14 cellular contexts compared by ENCODE assay signal in the genomic region with DNA sequence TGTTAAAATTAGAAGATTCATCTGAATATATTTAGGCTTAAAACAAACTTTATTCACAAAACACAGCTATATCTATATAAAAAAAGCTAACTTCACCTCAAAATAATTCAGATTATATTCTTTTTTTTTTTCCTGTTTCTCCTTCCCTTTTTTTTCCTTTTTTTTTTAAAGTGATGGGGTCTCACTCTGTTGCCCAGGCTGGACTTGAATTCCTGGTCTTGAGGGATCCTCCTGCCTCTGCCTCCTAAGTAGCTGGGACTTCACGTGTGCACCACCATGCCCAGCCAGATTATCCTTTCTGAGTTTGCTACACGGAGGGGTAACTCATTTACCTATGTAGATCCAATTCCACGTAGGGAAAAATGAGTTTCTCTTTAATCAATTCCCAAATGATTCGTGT.
"Had no signal": no experiment of that assay in that cellular context is flagged by ENCODE, and none has a peak within 500 bp of the region (broad histone marks: within the 10 kb centered on the region; RNA-seq: fewer than 3 reads in every experiment).

No MANE protein-coding gene starts in this region.

- H3K36me3 ChIP-seq: ovary had no signal

- H3K27me3 ChIP-seq: ascending aorta, cardiac muscle cell, gastrocnemius medialis, neural progenitor cell, ovary, stomach had no signal

- DNase-seq: activated CD4-positive, alpha-beta T cell treated with anti-CD3 and anti-CD28 coated beads for 1 hour; activated CD4-positive, alpha-beta T cell treated with anti-CD3 and anti-CD28 coated beads, Interleukin-2, amount 50 U/mL, for 48 hours; activated effector memory CD4-positive, alpha-beta T cell treated with anti-CD3 and anti-CD28 coated beads, Interleukin-2, amount 50 U/mL, for 16 hours; activated T-cell treated with anti-CD3 and anti-CD28 coated beads, Interleukin-2, amount 50 U/mL, for 4 hours; effector CD8-positive, alpha-beta T cell; gastrocnemius medialis; kidney; left ventricle myocardium inferior; ovary; stimulated activated CD4-positive, alpha-beta T cell treated with anti-CD3 and anti-CD28 coated beads, Interleukin-4, amount 100 ng/mL, for 1 hour; stomach had no signal

- H2AFZ ChIP-seq: neural progenitor cell had no signal

- H3K9me3 ChIP-seq: ascending aorta, gastrocnemius medialis, left ventricle myocardium inferior, ovary, stomach had no signal

- H3K4me3 ChIP-seq: ascending aorta, cardiac muscle cell, gastrocnemius medialis, left ventricle myocardium inferior, neural progenitor cell, ovary, stomach had no signal

- H3K9ac ChIP-seq: neural progenitor cell had no signal

- H3K27ac ChIP-seq: ascending aorta, cardiac muscle cell, gastrocnemius medialis, left ventricle myocardium inferior, neural progenitor cell, stomach had no signal
